In genomic region chr20:34675561-34675960, GRCh38 we compare ENCODE assay signal across 1 cellular context.
TF ChIP-seq lines count a peak whose summit lies in the region.

No MANE protein-coding gene starts in this region.

TF ChIP-seq in H1, 55 proteins besides CTCF, POLR2A, EP300 and RAD21:
- TF ChIP-seq MAX (IDR thresholded peaks at IDR 0.05) (no peak), YY1 (IDR thresholded peaks at IDR 0.05; ENCODE audit: low read depth, low read length) (no peak), CBX5 (IDR thresholded peaks at IDR 0.05; ENCODE audit: low read depth, low read length) (no peak), BACH1 (IDR thresholded peaks at IDR 0.05; ENCODE audit: low read length) (no peak), JUND (IDR thresholded peaks at IDR 0.05; ENCODE audit: low read length) (no peak), SIN3A (conservative IDR thresholded peaks at IDR 0.05 in 1 of 2, IDR thresholded peaks at IDR 0.05 in 1 of 2; ENCODE audit: low read depth in 1 of 2, low read length in 2 of 2) (no peak), ZNF274 (IDR thresholded peaks at IDR 0.05; ENCODE audit: borderline replicate concordance, extremely low read depth, low read length) (no peak), BRCA1 (IDR thresholded peaks at IDR 0.05; ENCODE audit: low read depth, low read length) (no peak), SP2 (IDR thresholded peaks at IDR 0.05; ENCODE audit: low read length) (no peak), NRF1 (IDR thresholded peaks at IDR 0.05; ENCODE audit: low read depth, low read length) (no peak), HDAC6 (IDR thresholded peaks at IDR 0.05; ENCODE audit: low read depth, low read length) (no peak), TCF12 (IDR thresholded peaks at IDR 0.05; ENCODE audit: low read depth, low read length) (no peak), SP1 (IDR thresholded peaks at IDR 0.05; ENCODE audit: low read depth, low read length) (no peak), JUN (IDR thresholded peaks at IDR 0.05; ENCODE audit: low read depth, low read length) (no peak), ASH2L (IDR thresholded peaks at IDR 0.05; ENCODE audit: low read length) (no peak), CBX8 (IDR thresholded peaks at IDR 0.05; ENCODE audit: borderline replicate concordance, low read depth, low read length) (no peak)
